ENCODE assay signal across 17 cellular contexts in genomic region chr7:129848436-129848835, GRCh38.
DNase-seq lines count a peak whose midpoint lies in the region; ATAC-seq and TF ChIP-seq lines count a peak whose summit lies in the region.
"Had no signal": no experiment of that assay in that cellular context is flagged by ENCODE, and none has a peak within 500 bp of the region (broad histone marks: within the 10 kb centered on the region; RNA-seq: fewer than 3 reads in every experiment).

No MANE protein-coding gene starts in this region.

- peaks cover 39% of the 10 kb centered on the region for H3K79me2 ChIP-seq in Karpas-422 (ENCODE audit: low read length)

- TF ChIP-seq CTCF in RWPE2 (IDR thresholded peaks at IDR 0.05; ENCODE audit: poor library complexity, severe bottlenecking) (no peak), chondrocyte (IDR thresholded peaks at IDR 0.05) (no peak), neutrophil (IDR thresholded peaks at IDR 0.05) (no peak)

- no peak for ATAC-seq in RWPE2 (ENCODE audit: low read depth)
- ATAC-seq in Right ventricle myocardium inferior: no peak
- ATAC-seq: A549 had no signal

- peaks cover 5% of the 10 kb centered on the region for H3K36me3 ChIP-seq in RWPE2 (ENCODE audit: low read depth)
- no peaks in the 10 kb centered on the region for H3K36me3 ChIP-seq in neutrophil
- H3K36me3 ChIP-seq in Karpas-422 (ENCODE audit: insufficient read depth, low read length): no peaks in the 10 kb centered on the region

- POLR2A ChIA-PET in activated CD4-positive, alpha-beta T cell treated with anti-CD3 and anti-CD28 coated beads, Interleukin-2, amount 10 ng/mL, durations not matched to agents 7 days and 5 days (lab: Charles Lee): no interaction called here

- CTCF ChIA-PET in activated CD4-positive, alpha-beta T cell treated with anti-CD3 and anti-CD28 coated beads, Interleukin-2, amount 10 ng/mL, durations not matched to agents 7 days and 5 days (lab: Charles Lee): interaction anchor here (0.7 to 0.8 kb wide), 2 partner anchors 21 to 414 kb away, joined by 3 to 4 read pairs; partner anchors contain the start of gene STRIP2

- H3K4me3 ChIP-seq in RWPE2 (ENCODE audit: severe bottlenecking) (no peak overlapping the region), neutrophil (ENCODE audit: low read depth in 1 of 2, low read length in 1 of 2) (no peak overlapping the region), Karpas-422 (ENCODE audit: low read length) (no peak overlapping the region)
- H3K4me3 ChIP-seq: A549 had no signal

- H3K4me1 Mint-ChIP-seq in chondrocyte (ENCODE audit: low read depth): peaks cover 79% of the 10 kb centered on the region
- peaks cover 31% of the 10 kb centered on the region for H3K4me1 Mint-ChIP-seq in activated CD4-positive, alpha-beta T cell treated with anti-CD3 and anti-CD28 coated beads, Interleukin-2, amount 10 ng/mL, durations not matched to agents 7 days and 5 days

- peaks cover 13% of the 10 kb centered on the region for H3K36me3 Mint-ChIP-seq in chondrocyte (ENCODE audit: low read depth)
- H3K36me3 Mint-ChIP-seq in activated CD4-positive, alpha-beta T cell treated with anti-CD3 and anti-CD28 coated beads, Interleukin-2, amount 10 ng/mL, durations not matched to agents 7 days and 5 days (ENCODE audit: low read depth): peaks cover 4% of the 10 kb centered on the region

- H3K9ac ChIP-seq in Karpas-422 (ENCODE audit: low read length): no peak overlapping the region

- H3K4me3 Mint-ChIP-seq in chondrocyte (ENCODE audit: unreplicated experiment): no peak overlapping the region
- no peak overlapping the region for H3K4me3 Mint-ChIP-seq in activated CD4-positive, alpha-beta T cell treated with anti-CD3 and anti-CD28 coated beads, Interleukin-2, amount 10 ng/mL, durations not matched to agents 7 days and 5 days

- intact Hi-C loops in Right ventricle myocardium inferior (cut with DNase I): no loop called here

- H3K27me3 ChIP-seq in RWPE2 (ENCODE audit: insufficient read depth, poor library complexity, severe bottlenecking) (no peaks in the 10 kb centered on the region), neutrophil (no peaks in the 10 kb centered on the region), Karpas-422 (ENCODE audit: low read length) (no peaks in the 10 kb centered on the region)

- H3K27me3 Mint-ChIP-seq in chondrocyte (ENCODE audit: low read depth): no peaks in the 10 kb centered on the region
- no peaks in the 10 kb centered on the region for H3K27me3 Mint-ChIP-seq in activated CD4-positive, alpha-beta T cell treated with anti-CD3 and anti-CD28 coated beads, Interleukin-2, amount 10 ng/mL, durations not matched to agents 7 days and 5 days

- no peaks in the 10 kb centered on the region for H3K9me3 ChIP-seq in RWPE2 (ENCODE audit: severe bottlenecking)
- no peaks in the 10 kb centered on the region for H3K9me3 ChIP-seq in neutrophil
- H3K9me3 ChIP-seq in Karpas-422 (ENCODE audit: low read length): no peaks in the 10 kb centered on the region
- H3K9me3 ChIP-seq: A549 had no signal

- peak overlapping the region; percentile 67 for H3K27ac Mint-ChIP-seq in chondrocyte (ENCODE audit: unreplicated experiment)
- no peak overlapping the region for H3K27ac Mint-ChIP-seq in activated CD4-positive, alpha-beta T cell treated with anti-CD3 and anti-CD28 coated beads, Interleukin-2, amount 10 ng/mL, durations not matched to agents 7 days and 5 days

- H3K4me1 ChIP-seq in RWPE2 (ENCODE audit: insufficient read depth, poor library complexity, severe bottlenecking) (peaks cover 50% of the 10 kb centered on the region), neutrophil (ENCODE audit: control insufficient read depth in 1 of 2, insufficient read depth in 1 of 2, low read depth in 1 of 2, low read length in 1 of 2) (peaks cover 59 to 64% of the 10 kb centered on the region in 2 experiments), Karpas-422 (ENCODE audit: low read length) (peaks cover 20% of the 10 kb centered on the region)

- H3K9me2 ChIP-seq in Karpas-422 (replicated peaks; ENCODE audit: insufficient read depth, low read length): no peaks in the 10 kb centered on the region

- peak overlapping the region; percentile 95 for H3K27ac ChIP-seq in RWPE2 (ENCODE audit: poor library complexity, severe bottlenecking)
- H3K27ac ChIP-seq in neutrophil: peak overlapping the region; percentile 83
- no peak overlapping the region for H3K27ac ChIP-seq in Karpas-422 (ENCODE audit: low read length)
- H3K27ac ChIP-seq: C4-2B had no signal

- peak; percentile 74 for DNase-seq in HCEC 1CT
- DNase-seq in RWPE2 (ENCODE audit: low spot score): no peak
- no peak for DNase-seq in chondrocyte (ENCODE audit: low spot score)
- no peak for DNase-seq in activated CD4-positive, alpha-beta T cell treated with anti-CD3 and anti-CD28 coated beads, Interleukin-2, amount 10 ng/mL, durations not matched to agents 7 days and 5 days
- DNase-seq in NCI-H526 treated with DMSO at 0.1 percent for 48 hours (lab: John Stamatoyannopoulos, UW): no peak
- no peak for DNase-seq in Karpas-422
- no peak for DNase-seq in Right ventricle myocardium inferior (ENCODE audit: missing footprints)
- DNase-seq: GF-D8, MV-4-11, NCI-H1417 treated with DMSO at 0.1 percent for 48 hours, NCI-H1930, NCI-H2171, NCI-H446 treated with DMSO at 0.1 percent for 48 hours, NCI-H748 treated with DMSO at 0.1 percent for 48 hours had no signal

- H4K20me1 ChIP-seq in Karpas-422 (ENCODE audit: insufficient read depth, low read depth, low read length): no peaks in the 10 kb centered on the region

- H2AFZ ChIP-seq in Karpas-422 (ENCODE audit: low read length): no peak overlapping the region

- no peak overlapping the region for H3K4me2 ChIP-seq in Karpas-422 (ENCODE audit: low read depth, low read length, poor library complexity, severe bottlenecking)
- H3K4me2 ChIP-seq: A549 had no signal

- no peaks in the 10 kb centered on the region for H3K9me3 Mint-ChIP-seq in chondrocyte (ENCODE audit: low read depth)
- H3K9me3 Mint-ChIP-seq in activated CD4-positive, alpha-beta T cell treated with anti-CD3 and anti-CD28 coated beads, Interleukin-2, amount 10 ng/mL, durations not matched to agents 7 days and 5 days: no peaks in the 10 kb centered on the region
